Comparison of ENCODE assay signal across 8 cellular contexts in the genomic region with DNA sequence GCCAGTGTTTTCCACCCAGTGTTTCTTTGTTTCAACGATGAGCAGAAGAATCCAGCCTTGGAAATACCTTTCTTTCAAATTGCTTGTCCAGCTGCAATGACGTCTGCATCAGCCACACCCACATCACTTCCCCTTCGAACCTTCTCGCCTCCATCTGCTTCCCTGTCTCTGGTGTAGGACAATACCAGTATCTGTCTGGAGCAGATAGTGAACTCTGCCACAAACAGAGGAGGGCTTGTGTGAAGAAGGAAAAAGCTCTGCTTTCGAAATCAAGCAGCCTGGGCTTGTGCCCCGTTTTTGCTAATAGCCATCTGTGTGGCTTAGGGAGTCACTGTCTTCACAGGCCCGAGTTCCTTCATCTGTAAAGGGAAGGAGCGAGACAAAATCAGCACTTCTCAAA.
A peak's percentile ranks its signal among the peaks of the same experiment; 100 is the strongest.
DNase-seq lines count a peak whose midpoint lies in the region; ATAC-seq and TF ChIP-seq lines count a peak whose summit lies in the region.

No MANE protein-coding gene starts in this region.

- no peaks in the 10 kb centered on the region for H3K27me3 Mint-ChIP-seq in stimulated activated naive CD8-positive, alpha-beta T cell treated with anti-CD3 and anti-CD28 coated beads, Interleukin-15, Interleukin-2, amounts not matched to agents 100 ng/mL and 50 ng/mL, for 24 hours

- H3K4me3 ChIP-seq in effector memory CD4-positive, alpha-beta T cell (ENCODE audit: insufficient read depth, low read depth, low read length, poor library complexity, severe bottlenecking) = no peak overlapping the region
- H3K4me3 ChIP-seq in mucosa of descending colon = no peak overlapping the region

- no peaks in the 10 kb centered on the region for H3K27me3 ChIP-seq in effector memory CD4-positive, alpha-beta T cell (replicated peaks; ENCODE audit: control insufficient read depth, insufficient read depth, low read length, poor library complexity, severe bottlenecking)

- peaks cover 65% of the 10 kb centered on the region for H3K4me1 Mint-ChIP-seq in stimulated activated naive CD8-positive, alpha-beta T cell treated with anti-CD3 and anti-CD28 coated beads, Interleukin-15, Interleukin-2, amounts not matched to agents 100 ng/mL and 50 ng/mL, for 24 hours (ENCODE audit: low read depth)

- no peaks in the 10 kb centered on the region for H3K9me3 ChIP-seq in effector memory CD4-positive, alpha-beta T cell (ENCODE audit: control insufficient read depth, low read length)
- no peaks in the 10 kb centered on the region for H3K9me3 ChIP-seq in mucosa of descending colon

- H3K9me3 Mint-ChIP-seq in stimulated activated naive CD8-positive, alpha-beta T cell treated with anti-CD3 and anti-CD28 coated beads, Interleukin-15, Interleukin-2, amounts not matched to agents 100 ng/mL and 50 ng/mL, for 24 hours = no peaks in the 10 kb centered on the region

- no peak for DNase-seq in stimulated activated naive CD8-positive, alpha-beta T cell treated with anti-CD3 and anti-CD28 coated beads, Interleukin-15, Interleukin-2, amounts not matched to agents 100 U/mL and 50 U/mL, for 24 hours
- DNase-seq in effector memory CD4-positive, alpha-beta T cell = no peak
- DNase-seq in mucosa of descending colon (peak; percentile 67 to 83 (median 69)), NCI-H2227 treated with DMSO at 0.1 percent for 48 hours (lab: John Stamatoyannopoulos, UW) (no peak), mesenteric fat pad (ENCODE audit: low spot score) (no peak), HPDE6-E6E7 (ENCODE audit: extremely low spot score) (no peak), kidney tubule cell (ENCODE audit: low spot score) (no peak)

- H3K27ac Mint-ChIP-seq in stimulated activated naive CD8-positive, alpha-beta T cell treated with anti-CD3 and anti-CD28 coated beads, Interleukin-15, Interleukin-2, amounts not matched to agents 100 ng/mL and 50 ng/mL, for 24 hours = peak overlapping the region; percentile 52

- no peak for ATAC-seq in stimulated activated naive CD8-positive, alpha-beta T cell treated with anti-CD3 and anti-CD28 coated beads, Interleukin-15, Interleukin-2, amounts not matched to agents 100 U/mL and 50 U/mL, for 24 hours
- peak; percentile 73 for ATAC-seq in mucosa of descending colon

- H3K4me3 Mint-ChIP-seq in stimulated activated naive CD8-positive, alpha-beta T cell treated with anti-CD3 and anti-CD28 coated beads, Interleukin-15, Interleukin-2, amounts not matched to agents 100 ng/mL and 50 ng/mL, for 24 hours = peak overlapping the region; percentile 5

- no peak for TF ChIP-seq CTCF in mucosa of descending colon (IDR thresholded peaks at IDR 0.05)

- peaks cover under 1% of the 10 kb centered on the region for H3K36me3 Mint-ChIP-seq in stimulated activated naive CD8-positive, alpha-beta T cell treated with anti-CD3 and anti-CD28 coated beads, Interleukin-15, Interleukin-2, amounts not matched to agents 100 ng/mL and 50 ng/mL, for 24 hours (ENCODE audit: low read depth)

- peak overlapping the region; percentile 23 for H3K27ac ChIP-seq in effector memory CD4-positive, alpha-beta T cell (ENCODE audit: insufficient read depth, low read length, poor library complexity, severe bottlenecking)

- no peaks in the 10 kb centered on the region for H3K36me3 ChIP-seq in effector memory CD4-positive, alpha-beta T cell (ENCODE audit: control insufficient read depth, insufficient read depth, low read length)
- no peaks in the 10 kb centered on the region for H3K36me3 ChIP-seq in mucosa of descending colon (ENCODE audit: low read depth)

- H3K4me1 ChIP-seq in effector memory CD4-positive, alpha-beta T cell (ENCODE audit: control insufficient read depth, insufficient read depth, low read length, poor library complexity, severe bottlenecking) = peaks cover 15% of the 10 kb centered on the region
- H3K4me1 ChIP-seq in mucosa of descending colon (ENCODE audit: low read depth) = peaks cover 14% of the 10 kb centered on the region

- intact Hi-C loops in mucosa of descending colon (cut with DNase I, micrococcal nuclease) = no loop called here

Comparison
In these comparisons a context has a peak if more than half of its experiments do, and no peak if none do; other contexts are left out.
1. DNase-seq: peak in mucosa of descending colon (3 of 3); none in stimulated activated naive CD8-positive, alpha-beta T cell treated with anti-CD3 and anti-CD28 coated beads, Interleukin-15, Interleukin-2, amounts not matched to agents 100 U/mL and 50 U/mL, for 24 hours (single experiment), effector memory CD4-positive, alpha-beta T cell (0 of 3), NCI-H2227 treated with DMSO at 0.1 percent for 48 hours (single experiment), mesenteric fat pad (single experiment), HPDE6-E6E7 (single experiment) and kidney tubule cell (single experiment).